Comparison of ENCODE assay signal across 1 cellular context in the genomic region with DNA sequence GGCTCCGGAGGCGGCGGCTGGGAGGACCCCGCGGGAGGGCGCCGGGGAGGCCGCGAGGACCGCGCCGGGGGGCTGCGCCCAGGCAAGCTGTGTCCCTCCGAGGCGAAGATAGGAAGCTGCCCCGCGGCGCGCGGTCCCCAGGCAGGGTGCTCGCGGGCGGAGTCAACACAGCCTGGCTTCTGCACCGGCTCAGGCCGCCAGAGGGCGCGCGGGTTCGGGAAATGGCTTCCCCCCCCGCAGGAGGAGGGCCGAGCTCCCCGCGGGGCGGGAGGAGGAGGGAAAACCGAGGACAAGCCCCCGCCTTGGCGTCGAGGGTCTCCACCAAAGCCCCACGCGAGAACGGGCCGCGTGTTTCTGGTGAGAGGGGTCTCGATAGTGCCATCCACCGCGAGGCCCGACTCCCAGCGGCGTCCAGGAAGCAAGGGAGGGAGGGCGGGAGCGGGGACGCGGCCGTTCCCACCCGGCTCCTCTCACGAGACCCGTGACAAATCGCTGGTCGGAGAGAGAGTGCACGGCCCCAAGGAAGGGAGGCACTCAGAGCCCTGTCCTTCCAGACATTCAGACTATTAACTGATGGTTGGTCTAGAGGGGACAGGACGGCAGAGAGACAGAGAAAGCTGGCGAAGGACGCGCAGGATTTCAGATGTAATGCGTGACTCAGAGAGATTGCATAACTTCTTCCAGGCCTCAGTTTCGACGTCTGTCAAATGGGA.
TF ChIP-seq lines count a peak whose summit lies in the region.

No MANE protein-coding gene starts in this region.

TF ChIP-seq in K562, 482 proteins besides CTCF, POLR2A, EP300 and RAD21 (continued from another document and continues in another):
- TF ChIP-seq, protein P1, sequence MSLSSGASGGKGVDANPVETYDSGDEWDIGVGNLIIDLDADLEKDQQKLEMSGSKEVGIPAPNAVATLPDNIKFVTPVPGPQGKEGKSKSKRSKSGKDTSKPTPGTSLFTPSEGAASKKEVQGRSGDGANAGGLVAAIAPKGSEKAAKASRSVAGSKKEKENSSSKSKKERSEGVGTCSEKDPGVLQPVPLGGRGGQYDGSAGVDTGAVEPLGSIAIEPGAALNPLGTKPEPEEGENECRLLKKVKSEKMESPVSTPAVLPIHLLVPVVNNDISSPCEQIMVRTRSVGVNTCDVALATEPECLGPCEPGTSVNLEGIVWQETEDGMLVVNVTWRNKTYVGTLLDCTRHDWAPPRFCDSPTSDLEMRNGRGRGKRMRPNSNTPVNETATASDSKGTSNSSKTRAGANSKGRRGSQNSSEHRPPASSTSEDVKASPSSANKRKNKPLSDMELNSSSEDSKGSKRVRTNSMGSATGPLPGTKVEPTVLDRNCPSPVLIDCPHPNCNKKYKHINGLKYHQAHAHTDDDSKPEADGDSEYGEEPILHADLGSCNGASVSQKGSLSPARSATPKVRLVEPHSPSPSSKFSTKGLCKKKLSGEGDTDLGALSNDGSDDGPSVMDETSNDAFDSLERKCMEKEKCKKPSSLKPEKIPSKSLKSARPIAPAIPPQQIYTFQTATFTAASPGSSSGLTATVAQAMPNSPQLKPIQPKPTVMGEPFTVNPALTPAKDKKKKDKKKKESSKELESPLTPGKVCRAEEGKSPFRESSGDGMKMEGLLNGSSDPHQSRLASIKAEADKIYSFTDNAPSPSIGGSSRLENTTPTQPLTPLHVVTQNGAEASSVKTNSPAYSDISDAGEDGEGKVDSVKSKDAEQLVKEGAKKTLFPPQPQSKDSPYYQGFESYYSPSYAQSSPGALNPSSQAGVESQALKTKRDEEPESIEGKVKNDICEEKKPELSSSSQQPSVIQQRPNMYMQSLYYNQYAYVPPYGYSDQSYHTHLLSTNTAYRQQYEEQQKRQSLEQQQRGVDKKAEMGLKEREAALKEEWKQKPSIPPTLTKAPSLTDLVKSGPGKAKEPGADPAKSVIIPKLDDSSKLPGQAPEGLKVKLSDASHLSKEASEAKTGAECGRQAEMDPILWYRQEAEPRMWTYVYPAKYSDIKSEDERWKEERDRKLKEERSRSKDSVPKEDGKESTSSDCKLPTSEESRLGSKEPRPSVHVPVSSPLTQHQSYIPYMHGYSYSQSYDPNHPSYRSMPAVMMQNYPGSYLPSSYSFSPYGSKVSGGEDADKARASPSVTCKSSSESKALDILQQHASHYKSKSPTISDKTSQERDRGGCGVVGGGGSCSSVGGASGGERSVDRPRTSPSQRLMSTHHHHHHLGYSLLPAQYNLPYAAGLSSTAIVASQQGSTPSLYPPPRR (CRISPR knock-in tag; IDR thresholded peaks at IDR 0.05; ENCODE audit: borderline replicate concordance) = 0 out of 2 replicates have a peak, but pooled peaks have one; percentile 32
- TF ChIP-seq GABPB1 (CRISPR knock-in tag; IDR thresholded peaks at IDR 0.05) (peak; percentile 39; the same call in 1 of the 2 replicates), HDAC2 (IDR thresholded peaks at IDR 0.05) (peak; percentile 99), OTX1 (CRISPR knock-in tag; IDR thresholded peaks at IDR 0.05) (no peak), SOX6 (IDR thresholded peaks at IDR 0.05) (peak; percentile 64), ZNF431 (CRISPR knock-in tag; IDR thresholded peaks at IDR 0.05) (no peak), RBM25 (IDR thresholded peaks at IDR 0.05; ENCODE audit: low read depth, low read length, severe bottlenecking) (peak; percentile 95), RNF2 (IDR thresholded peaks at IDR 0.05) (0 out of 2 replicates have a peak, but pooled peaks have one; percentile 58), UBTF (IDR thresholded peaks at IDR 0.05; ENCODE audit: borderline replicate concordance in 1 of 2, low read depth in 2 of 2, low read length in 2 of 2) (0 out of 4 replicates have a peak, but pooled peaks of 1 of the 2 experiments have one; percentile 61), NCOA6 (IDR thresholded peaks at IDR 0.05) (peak; percentile 92), ZNF3 (CRISPR knock-in tag; IDR thresholded peaks at IDR 0.05) (no peak), POLR2H (tag; IDR thresholded peaks at IDR 0.05; ENCODE audit: low read depth) (no peak), MYC (IDR thresholded peaks at IDR 0.05; ENCODE audit: low read depth, low read length) (peak; percentile 72; the same call in 1 of the 2 replicates), MYC (CRISPR knock-in tag; IDR thresholded peaks at IDR 0.05; ENCODE audit: borderline replicate concordance, low read depth) (no peak), ESRRA (IDR thresholded peaks at IDR 0.05; ENCODE audit: borderline replicate concordance, low read depth) (peak; percentile 34; the same call in 1 of the 2 replicates), PHF20 (IDR thresholded peaks at IDR 0.05; ENCODE audit: partially characterized antibody) (peak; percentile 65), SIN3A (IDR thresholded peaks at IDR 0.05; ENCODE audit: borderline replicate concordance in 2 of 2, control insufficient read depth in 1 of 2, low read depth in 2 of 2, low read length in 2 of 2) (no peak), ZFPM2 (CRISPR knock-in tag; IDR thresholded peaks at IDR 0.05) (no peak), BRD4 (IDR thresholded peaks at IDR 0.05) (no peak), CBX1 (IDR thresholded peaks at IDR 0.05; ENCODE audit: low read depth) (peak; percentile 94), ZBTB17 (CRISPR knock-in tag; IDR thresholded peaks at IDR 0.05) (0 out of 2 replicates have a peak, but pooled peaks have one; percentile 40), STAG1 (CRISPR knock-in tag; IDR thresholded peaks at IDR 0.05; ENCODE audit: borderline replicate concordance) (peak; percentile 98), CHD4 (IDR thresholded peaks at IDR 0.05; ENCODE audit: insufficient read depth, insufficient replicate concordance, low read depth, low read length, poor library complexity, severe bottlenecking) (peak; percentile 97), CCAR2 (IDR thresholded peaks at IDR 0.05; ENCODE audit: low read depth, low read length) (no peak), XRCC5 (IDR thresholded peaks at IDR 0.05; ENCODE audit: low read depth, low read length) (peak; percentile 88), TCFL5 (CRISPR knock-in tag; conservative IDR thresholded peaks at IDR 0.05) (no peak), TAF9B (IDR thresholded peaks at IDR 0.05; ENCODE audit: partially characterized antibody) (no peak), ZNF766 (CRISPR knock-in tag; conservative IDR thresholded peaks at IDR 0.05) (no peak), ZNF668 (CRISPR knock-in tag; IDR thresholded peaks at IDR 0.05) (no peak), CEBPG (CRISPR knock-in tag; IDR thresholded peaks at IDR 0.05) (peak; percentile 89), CEBPG (tag; conservative IDR thresholded peaks at IDR 0.05 in 1 of 2, IDR thresholded peaks at IDR 0.05 in 1 of 2) (peak; percentile 94 to 98), RHOXF2B (CRISPR knock-in tag; conservative IDR thresholded peaks at IDR 0.05) (no peak), RCOR1 (IDR thresholded peaks at IDR 0.05; ENCODE audit: borderline replicate concordance in 1 of 2, low read depth in 2 of 2, low read length in 2 of 2) (peak; percentile 49 to 97), RFX1 (IDR thresholded peaks at IDR 0.05) (no peak), ZNF655 (CRISPR knock-in tag; IDR thresholded peaks at IDR 0.05) (no peak), NFIC (IDR thresholded peaks at IDR 0.05) (peak; percentile 70), RREB1 (CRISPR knock-in tag; IDR thresholded peaks at IDR 0.05) (no peak)
- TF ChIP-seq, protein P2, sequence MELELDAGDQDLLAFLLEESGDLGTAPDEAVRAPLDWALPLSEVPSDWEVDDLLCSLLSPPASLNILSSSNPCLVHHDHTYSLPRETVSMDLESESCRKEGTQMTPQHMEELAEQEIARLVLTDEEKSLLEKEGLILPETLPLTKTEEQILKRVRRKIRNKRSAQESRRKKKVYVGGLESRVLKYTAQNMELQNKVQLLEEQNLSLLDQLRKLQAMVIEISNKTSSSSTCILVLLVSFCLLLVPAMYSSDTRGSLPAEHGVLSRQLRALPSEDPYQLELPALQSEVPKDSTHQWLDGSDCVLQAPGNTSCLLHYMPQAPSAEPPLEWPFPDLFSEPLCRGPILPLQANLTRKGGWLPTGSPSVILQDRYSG (tag; conservative IDR thresholded peaks at IDR 0.05; ENCODE audit: low read depth) = no peak
- TF ChIP-seq, protein P3, sequence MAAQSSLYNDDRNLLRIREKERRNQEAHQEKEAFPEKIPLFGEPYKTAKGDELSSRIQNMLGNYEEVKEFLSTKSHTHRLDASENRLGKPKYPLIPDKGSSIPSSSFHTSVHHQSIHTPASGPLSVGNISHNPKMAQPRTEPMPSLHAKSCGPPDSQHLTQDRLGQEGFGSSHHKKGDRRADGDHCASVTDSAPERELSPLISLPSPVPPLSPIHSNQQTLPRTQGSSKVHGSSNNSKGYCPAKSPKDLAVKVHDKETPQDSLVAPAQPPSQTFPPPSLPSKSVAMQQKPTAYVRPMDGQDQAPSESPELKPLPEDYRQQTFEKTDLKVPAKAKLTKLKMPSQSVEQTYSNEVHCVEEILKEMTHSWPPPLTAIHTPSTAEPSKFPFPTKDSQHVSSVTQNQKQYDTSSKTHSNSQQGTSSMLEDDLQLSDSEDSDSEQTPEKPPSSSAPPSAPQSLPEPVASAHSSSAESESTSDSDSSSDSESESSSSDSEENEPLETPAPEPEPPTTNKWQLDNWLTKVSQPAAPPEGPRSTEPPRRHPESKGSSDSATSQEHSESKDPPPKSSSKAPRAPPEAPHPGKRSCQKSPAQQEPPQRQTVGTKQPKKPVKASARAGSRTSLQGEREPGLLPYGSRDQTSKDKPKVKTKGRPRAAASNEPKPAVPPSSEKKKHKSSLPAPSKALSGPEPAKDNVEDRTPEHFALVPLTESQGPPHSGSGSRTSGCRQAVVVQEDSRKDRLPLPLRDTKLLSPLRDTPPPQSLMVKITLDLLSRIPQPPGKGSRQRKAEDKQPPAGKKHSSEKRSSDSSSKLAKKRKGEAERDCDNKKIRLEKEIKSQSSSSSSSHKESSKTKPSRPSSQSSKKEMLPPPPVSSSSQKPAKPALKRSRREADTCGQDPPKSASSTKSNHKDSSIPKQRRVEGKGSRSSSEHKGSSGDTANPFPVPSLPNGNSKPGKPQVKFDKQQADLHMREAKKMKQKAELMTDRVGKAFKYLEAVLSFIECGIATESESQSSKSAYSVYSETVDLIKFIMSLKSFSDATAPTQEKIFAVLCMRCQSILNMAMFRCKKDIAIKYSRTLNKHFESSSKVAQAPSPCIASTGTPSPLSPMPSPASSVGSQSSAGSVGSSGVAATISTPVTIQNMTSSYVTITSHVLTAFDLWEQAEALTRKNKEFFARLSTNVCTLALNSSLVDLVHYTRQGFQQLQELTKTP (IDR thresholded peaks at IDR 0.05; ENCODE audit: low read depth in 1 of 2, partially characterized antibody in 2 of 2) = peak in 1 of 2 experiments; percentile 46
